11 cellular contexts compared by ENCODE assay signal in genomic region chr1:161180643-161181042, GRCh38. TPM values are rescaled to one million over a fixed set of nuclear protein-coding genes. Genes with fewer than 3 reads are reported as not detected.
DNase-seq lines count a peak whose midpoint lies in the region; ATAC-seq, FAIRE-seq and TF ChIP-seq lines count a peak whose summit lies in the region.
"Had no signal": no experiment of that assay in that cellular context is flagged by ENCODE, and none has a peak within 500 bp of the region (broad histone marks: within the 10 kb centered on the region; RNA-seq: fewer than 3 reads in every experiment).

No MANE protein-coding gene starts in this region.

- peak overlapping the region; percentile 64 for H3K27ac Mint-ChIP-seq in T-helper 2 cell treated with Interferon-gamma antibody and Interleukin-4, amounts not matched to agents 5 μg/mL and 100 μg/mL, for 36 hours
- no peak overlapping the region for H3K27ac Mint-ChIP-seq in astrocyte (ENCODE audit: unreplicated experiment)
- H3K27ac Mint-ChIP-seq in natural killer cell treated with Interleukin-12 subunit alpha and Interleukin-12 subunit beta and Interleukin-15 and Interleukin-18, amount 100 ng/mL, for 72 hours = peak overlapping the region; percentile 89 to 91

- no peaks in the 10 kb centered on the region for H3K27me3 Mint-ChIP-seq in T-helper 2 cell treated with Interferon-gamma antibody and Interleukin-4, amounts not matched to agents 5 μg/mL and 100 μg/mL, for 36 hours (ENCODE audit: low read depth)
- no peaks in the 10 kb centered on the region for H3K27me3 Mint-ChIP-seq in astrocyte (ENCODE audit: low read depth, unreplicated experiment)
- H3K27me3 Mint-ChIP-seq in natural killer cell treated with Interleukin-12 subunit alpha and Interleukin-12 subunit beta and Interleukin-15 and Interleukin-18, amount 100 ng/mL, for 72 hours = no peaks in the 10 kb centered on the region

- no peak overlapping the region for H3K4me2 ChIP-seq in astrocyte (ENCODE audit: low read length)

- FAIRE-seq in astrocyte (lab: Jason Lieb, UNC) = peak; percentile 29

- peaks cover 17% of the 10 kb centered on the region for H3K4me1 ChIP-seq in astrocyte (ENCODE audit: insufficient read depth, low read length)

- H3K27me3 ChIP-seq in astrocyte (ENCODE audit: insufficient read depth, low read length) = no peaks in the 10 kb centered on the region
- H3K27me3 ChIP-seq: MG63, ovary had no signal

- H4K20me1 ChIP-seq in astrocyte (ENCODE audit: insufficient read depth, low read length) = no peaks in the 10 kb centered on the region

- H3K79me2 ChIP-seq in astrocyte (ENCODE audit: insufficient read depth, low read length) = peaks cover 16% of the 10 kb centered on the region

- peak overlapping the region; percentile 2 for H3K4me3 Mint-ChIP-seq in T-helper 2 cell treated with Interferon-gamma antibody and Interleukin-4, amounts not matched to agents 5 μg/mL and 100 μg/mL, for 36 hours
- H3K4me3 Mint-ChIP-seq in astrocyte (ENCODE audit: unreplicated experiment) = no peak overlapping the region
- no peak overlapping the region for H3K4me3 Mint-ChIP-seq in natural killer cell treated with Interleukin-12 subunit alpha and Interleukin-12 subunit beta and Interleukin-15 and Interleukin-18, amount 100 ng/mL, for 72 hours

- peaks cover 19% of the 10 kb centered on the region for H3K36me3 Mint-ChIP-seq in T-helper 2 cell treated with Interferon-gamma antibody and Interleukin-4, amounts not matched to agents 5 μg/mL and 100 μg/mL, for 36 hours (ENCODE audit: low read depth)
- peaks cover 10% of the 10 kb centered on the region for H3K36me3 Mint-ChIP-seq in astrocyte (ENCODE audit: low read depth, unreplicated experiment)
- no peaks in the 10 kb centered on the region for H3K36me3 Mint-ChIP-seq in natural killer cell treated with Interleukin-12 subunit alpha and Interleukin-12 subunit beta and Interleukin-15 and Interleukin-18, amount 100 ng/mL, for 72 hours

- no peaks in the 10 kb centered on the region for H3K36me3 ChIP-seq in astrocyte (ENCODE audit: insufficient read depth, low read length)
- H3K36me3 ChIP-seq: ovary had no signal

- H3K4me3 ChIP-seq in astrocyte (ENCODE audit: insufficient read depth, low read depth, low read length) = no peak overlapping the region
- H3K4me3 ChIP-seq: MG63, ovary had no signal

- H3K9ac ChIP-seq in astrocyte (ENCODE audit: low read length) = no peak overlapping the region

- no peaks in the 10 kb centered on the region for H3K9me3 Mint-ChIP-seq in T-helper 2 cell treated with Interferon-gamma antibody and Interleukin-4, amounts not matched to agents 5 μg/mL and 100 μg/mL, for 36 hours
- no peaks in the 10 kb centered on the region for H3K9me3 Mint-ChIP-seq in astrocyte (ENCODE audit: unreplicated experiment)
- H3K9me3 Mint-ChIP-seq in natural killer cell treated with Interleukin-12 subunit alpha and Interleukin-12 subunit beta and Interleukin-15 and Interleukin-18, amount 100 ng/mL, for 72 hours = no peaks in the 10 kb centered on the region

- peak; percentile 31 for TF ChIP-seq CTCF in astrocyte (IDR thresholded peaks at IDR 0.05; ENCODE audit: insufficient read depth, low read depth, low read length)

- H3K9me3 ChIP-seq in astrocyte (ENCODE audit: insufficient read depth, low read depth, low read length) = no peaks in the 10 kb centered on the region
- H3K9me3 ChIP-seq: MG63, ovary had no signal

- H2AFZ ChIP-seq in astrocyte (ENCODE audit: low read depth, low read length) = no peak overlapping the region

- H3K4me1 Mint-ChIP-seq in T-helper 2 cell treated with Interferon-gamma antibody and Interleukin-4, amounts not matched to agents 5 μg/mL and 100 μg/mL, for 36 hours (ENCODE audit: low read depth) = peaks cover 62% of the 10 kb centered on the region
- peaks cover 21% of the 10 kb centered on the region for H3K4me1 Mint-ChIP-seq in astrocyte (ENCODE audit: low read depth, unreplicated experiment)
- peaks cover 69 to 73% of the 10 kb centered on the region in 2 donors for H3K4me1 Mint-ChIP-seq in natural killer cell treated with Interleukin-12 subunit alpha and Interleukin-12 subunit beta and Interleukin-15 and Interleukin-18, amount 100 ng/mL, for 72 hours (ENCODE audit: low read depth in 2 of 2)

- no peak for ATAC-seq in natural killer cell treated with Interleukin-12 subunit alpha and Interleukin-12 subunit beta and Interleukin-15 and Interleukin-18, amount 100 ng/mL, for 72 hours

- DNase-seq in T-helper 2 cell treated with Interferon-gamma antibody and Interleukin-4, amounts not matched to agents 5 μg/mL and 100 μg/mL, for 36 hours (ENCODE audit: low spot score) = no peak
- DNase-seq in T-helper 2 cell = no peak
- DNase-seq in Kasumi-1 (lab: John Stamatoyannopoulos, UW) = peak; percentile 62 to 64
- DNase-seq in astrocyte (ENCODE audit: low read depth) = no peak
- no peak for DNase-seq in natural killer cell treated with Interleukin-12 subunit alpha and Interleukin-12 subunit beta and Interleukin-15 and Interleukin-18, amount 100 ng/mL, for 72 hours (ENCODE audit: low spot score)
- DNase-seq in activated effector memory CD4-positive, alpha-beta T cell treated with anti-CD3 and anti-CD28 coated beads, Interleukin-2, amount 50 U/mL, for 16 hours = no peak
- no peak for DNase-seq in stimulated activated CD4-positive, alpha-beta T cell treated with anti-CD3 and anti-CD28 coated beads, Interleukin-2, amount 100 ng/mL, for 48 hours
- no peak for DNase-seq in stimulated activated CD4-positive, alpha-beta T cell treated with anti-CD3 and anti-CD28 coated beads, Interleukin-12 subunit alpha, Interleukin-12 subunit beta, amount 100 ng/mL, for 4 hours
- DNase-seq: activated CD4-positive, CD25-positive, alpha-beta regulatory T cell treated with anti-CD3 and anti-CD28 coated beads, Interleukin-2, amount 50 U/mL, for 72 hours; MG63 had no signal

- no peak overlapping the region for H3K27ac ChIP-seq in astrocyte (ENCODE audit: low read depth, low read length)
- H3K27ac ChIP-seq: ovary had no signal

RNA-seq across cellular contexts. Expression of gene B4GALT3, which starts 3.3 kb away (rescaled TPM):
- total RNA-seq in astrocyte = 39.6 and 40.4 TPM in 2 replicates
- total RNA-seq in natural killer cell treated with Interleukin-12 subunit alpha and Interleukin-12 subunit beta and Interleukin-15 and Interleukin-18, amount 100 ng/mL, for 72 hours = 10 to 100 TPM; 61.7 to 75.0 TPM

RNA-seq across cellular contexts. Expression of gene PPOX, which starts 14.4 kb away (rescaled TPM):
- total RNA-seq in astrocyte = 17.0 and 20.0 TPM in 2 replicates
- 10 to 100 TPM; 25.7 to 30.3 TPM for total RNA-seq in natural killer cell treated with Interleukin-12 subunit alpha and Interleukin-12 subunit beta and Interleukin-15 and Interleukin-18, amount 100 ng/mL, for 72 hours

RNA-seq across cellular contexts. Expression of gene ADAMTS4, which starts 18.2 kb away (rescaled TPM):
- total RNA-seq in astrocyte = 2.7 and 5.1 TPM in 2 replicates
- under 1 TPM; 0.43 to 0.89 TPM for total RNA-seq in natural killer cell treated with Interleukin-12 subunit alpha and Interleukin-12 subunit beta and Interleukin-15 and Interleukin-18, amount 100 ng/mL, for 72 hours

RNA-seq across cellular contexts. Expression of gene USP21, which starts 21.3 kb away (rescaled TPM):
- total RNA-seq in astrocyte = 14.4 and 19.2 TPM in 2 replicates
- total RNA-seq in natural killer cell treated with Interleukin-12 subunit alpha and Interleukin-12 subunit beta and Interleukin-15 and Interleukin-18, amount 100 ng/mL, for 72 hours = 10 to 100 TPM; 21.2 to 29.0 TPM

RNA-seq across cellular contexts. Expression of gene NDUFS2, which starts 21.5 kb away (rescaled TPM):
- 59.9 and 69.0 TPM in 2 replicates for total RNA-seq in astrocyte
- total RNA-seq in natural killer cell treated with Interleukin-12 subunit alpha and Interleukin-12 subunit beta and Interleukin-15 and Interleukin-18, amount 100 ng/mL, for 72 hours = 10 to 100 TPM; 86.2 to 87.8 TPM

Comparison
In these comparisons a context has a peak if more than half of its experiments do, and no peak if none do; other contexts are left out.
1. DNase-seq: peak in Kasumi-1 (2 of 2); none in T-helper 2 cell treated with Interferon-gamma antibody and Interleukin-4, amounts not matched to agents 5 μg/mL and 100 μg/mL, for 36 hours (single experiment), T-helper 2 cell (0 of 5), astrocyte (single experiment), natural killer cell treated with Interleukin-12 subunit alpha and Interleukin-12 subunit beta and Interleukin-15 and Interleukin-18, amount 100 ng/mL, for 72 hours (single experiment), activated effector memory CD4-positive, alpha-beta T cell treated with anti-CD3 and anti-CD28 coated beads, Interleukin-2, amount 50 U/mL, for 16 hours (single experiment), stimulated activated CD4-positive, alpha-beta T cell treated with anti-CD3 and anti-CD28 coated beads, Interleukin-2, amount 100 ng/mL, for 48 hours (0 of 2) and stimulated activated CD4-positive, alpha-beta T cell treated with anti-CD3 and anti-CD28 coated beads, Interleukin-12 subunit alpha, Interleukin-12 subunit beta, amount 100 ng/mL, for 4 hours (single experiment).